Comparison of ENCODE assay signal across 15 cellular contexts in the genomic region with DNA sequence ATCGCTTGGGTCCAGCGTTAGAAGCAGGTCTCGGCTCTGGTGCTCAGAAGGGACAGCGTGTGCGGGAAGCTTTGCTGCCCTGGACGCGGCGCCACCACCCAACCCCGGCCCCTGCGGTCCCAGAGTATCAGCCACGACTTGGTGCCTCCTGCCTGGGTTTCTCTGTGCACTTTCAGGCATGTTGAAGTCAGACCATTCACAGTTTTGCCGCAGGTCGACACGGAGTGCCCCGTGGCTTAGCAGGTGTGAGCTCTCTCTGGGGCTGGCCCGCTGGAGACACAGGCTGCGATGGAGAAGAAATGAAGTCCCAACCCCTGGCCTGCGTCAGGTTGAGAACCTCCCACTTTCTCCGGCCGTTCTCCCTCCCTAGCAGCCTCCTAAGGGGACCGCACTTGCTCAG.
DNase-seq lines count a peak whose midpoint lies in the region; ATAC-seq and TF ChIP-seq lines count a peak whose summit lies in the region.
"Had no signal": no experiment of that assay in that cellular context is flagged by ENCODE, and none has a peak within 500 bp of the region (broad histone marks: within the 10 kb centered on the region; RNA-seq: fewer than 3 reads in every experiment).

No MANE protein-coding gene starts in this region.

- H3K27ac Mint-ChIP-seq in stimulated activated effector memory CD8-positive, alpha-beta T cell treated with anti-CD3 and anti-CD28 coated beads, Interleukin-12 subunit alpha, Interleukin-12 subunit beta, amount 100 ng/mL, for 72 hours: no peak overlapping the region
- no peak overlapping the region for H3K27ac Mint-ChIP-seq in activated CD8-positive, alpha-beta T cell treated with anti-CD3 and anti-CD28 coated beads for 36 hours

- intact Hi-C loops in activated CD8-positive, alpha-beta T cell treated with anti-CD3 and anti-CD28 coated beads for 36 hours (cut with micrococcal nuclease): no loop called here

- ATAC-seq in lung (ENCODE audit: insufficient read depth, low FRiP score): no peak
- ATAC-seq in stimulated activated effector memory CD8-positive, alpha-beta T cell treated with anti-CD3 and anti-CD28 coated beads, Interleukin-12 subunit alpha, Interleukin-12 subunit beta, amount 100 ng/mL, for 72 hours: peak; percentile 9
- ATAC-seq in activated CD8-positive, alpha-beta T cell treated with anti-CD3 and anti-CD28 coated beads for 36 hours: no peak
- no peak for ATAC-seq in HG03108 (IDR thresholded peaks at IDR 0.05; ENCODE audit: unreplicated experiment)

- H3K9me3 ChIP-seq in WERI-Rb-1 (ENCODE audit: severe bottlenecking) (no peaks in the 10 kb centered on the region), lung (ENCODE audit: control insufficient read depth in 2 of 2, insufficient read depth in 1 of 2, low read length in 1 of 2) (peaks cover 0 to 17% of the 10 kb centered on the region in 2 donors)

- H3K36me3 ChIP-seq in WERI-Rb-1 (no peaks in the 10 kb centered on the region), lung (ENCODE audit: control insufficient read depth in 2 of 2, insufficient read depth in 2 of 2, low read length in 2 of 2) (no peaks in the 10 kb centered on the region)

- POLR2A ChIA-PET in activated CD8-positive, alpha-beta T cell treated with anti-CD3 and anti-CD28 coated beads for 36 hours (lab: Charles Lee): no interaction called here

- H3K27me3 ChIP-seq in WERI-Rb-1 (ENCODE audit: insufficient read depth, low read depth, severe bottlenecking) (no peaks in the 10 kb centered on the region), lung (ENCODE audit: control insufficient read depth, insufficient read depth) (peaks cover 6% of the 10 kb centered on the region)

- H3K4me1 ChIP-seq in lung (ENCODE audit: control insufficient read depth in 2 of 2, insufficient read depth in 2 of 2, low read length in 2 of 2): no peaks in the 10 kb centered on the region

- no peaks in the 10 kb centered on the region for H3K4me1 Mint-ChIP-seq in stimulated activated effector memory CD8-positive, alpha-beta T cell treated with anti-CD3 and anti-CD28 coated beads, Interleukin-12 subunit alpha, Interleukin-12 subunit beta, amount 100 ng/mL, for 72 hours
- no peaks in the 10 kb centered on the region for H3K4me1 Mint-ChIP-seq in activated CD8-positive, alpha-beta T cell treated with anti-CD3 and anti-CD28 coated beads for 36 hours (ENCODE audit: low read depth)

- no peaks in the 10 kb centered on the region for H3K9me3 Mint-ChIP-seq in stimulated activated effector memory CD8-positive, alpha-beta T cell treated with anti-CD3 and anti-CD28 coated beads, Interleukin-12 subunit alpha, Interleukin-12 subunit beta, amount 100 ng/mL, for 72 hours
- no peaks in the 10 kb centered on the region for H3K9me3 Mint-ChIP-seq in activated CD8-positive, alpha-beta T cell treated with anti-CD3 and anti-CD28 coated beads for 36 hours

- H3K4me3 ChIP-seq in WERI-Rb-1 (ENCODE audit: low read depth, low read length): peak overlapping the region; percentile 25
- H3K4me3 ChIP-seq in lung: no peak overlapping the region

- H3K4me3 Mint-ChIP-seq in stimulated activated effector memory CD8-positive, alpha-beta T cell treated with anti-CD3 and anti-CD28 coated beads, Interleukin-12 subunit alpha, Interleukin-12 subunit beta, amount 100 ng/mL, for 72 hours: no peak overlapping the region
- H3K4me3 Mint-ChIP-seq in activated CD8-positive, alpha-beta T cell treated with anti-CD3 and anti-CD28 coated beads for 36 hours: no peak overlapping the region

- H3K27ac ChIP-seq in WERI-Rb-1 (no peak overlapping the region), lung (ENCODE audit: low read depth in 1 of 2, low read length in 1 of 2) (no peak overlapping the region)
- H3K27ac ChIP-seq: C4-2B, KMS-11 had no signal

- TF ChIP-seq CTCF in GM13976 (IDR thresholded peaks at IDR 0.05; ENCODE audit: borderline replicate concordance, control extremely low read depth, extremely low read depth, insufficient read depth, missing control alignments): no peak
- no peak for TF ChIP-seq CTCF in WERI-Rb-1 (IDR thresholded peaks at IDR 0.05; ENCODE audit: low read depth, low read length)
- no peak for TF ChIP-seq CTCF in lung (IDR thresholded peaks at IDR 0.05; ENCODE audit: control extremely low read depth, extremely low read depth)
- TF ChIP-seq CTCF in activated CD8-positive, alpha-beta T cell treated with anti-CD3 and anti-CD28 coated beads for 36 hours (IDR thresholded peaks at IDR 0.05): no peak

- in situ Hi-C loops in GM13976 (cut with MboI; ENCODE audit: low sequenced_read_pairs, unreplicated experiment): no loop called here

- peak; percentile 12 for DNase-seq in GM13976 (ENCODE audit: low spot score)
- peak; percentile 30 for DNase-seq in WERI-Rb-1
- DNase-seq in lung (ENCODE audit: low spot score): peak; percentile 14
- DNase-seq in stimulated activated effector memory CD8-positive, alpha-beta T cell treated with anti-CD3 and anti-CD28 coated beads, Interleukin-12 subunit alpha, Interleukin-12 subunit beta, amount 100 ng/mL, for 72 hours (ENCODE audit: low spot score in 2 of 2): peak in 1 of 2 donors; percentile 30
- DNase-seq in NCI-H524 (lab: John Stamatoyannopoulos, UW): no peak
- DNase-seq in activated CD8-positive, alpha-beta T cell treated with anti-CD3 and anti-CD28 coated beads for 36 hours: no peak
- no peak for DNase-seq in inferior parietal cortex (ENCODE audit: extremely low spot score)
- DNase-seq: GF-D8, NCI-H1092 treated with DMSO at 0.1 percent for 48 hours, NCI-H2081 treated with DMSO at 0.1 percent for 48 hours, NCI-H510A, NCI-H82 had no signal

- H3K27me3 Mint-ChIP-seq in activated CD8-positive, alpha-beta T cell treated with anti-CD3 and anti-CD28 coated beads for 36 hours: no peaks in the 10 kb centered on the region

- CTCF ChIA-PET in activated CD8-positive, alpha-beta T cell treated with anti-CD3 and anti-CD28 coated beads for 36 hours (lab: Charles Lee): no interaction called here

- 87 to 88% methylated on average over 21 of the region's 21 CpGs for WGBS in lung, 2 donors

- no peaks in the 10 kb centered on the region for H3K36me3 Mint-ChIP-seq in stimulated activated effector memory CD8-positive, alpha-beta T cell treated with anti-CD3 and anti-CD28 coated beads, Interleukin-12 subunit alpha, Interleukin-12 subunit beta, amount 100 ng/mL, for 72 hours
- no peaks in the 10 kb centered on the region for H3K36me3 Mint-ChIP-seq in activated CD8-positive, alpha-beta T cell treated with anti-CD3 and anti-CD28 coated beads for 36 hours (ENCODE audit: low read depth)

Comparison
In these comparisons a context has a peak if more than half of its experiments do, and no peak if none do; other contexts are left out.
1. DNase-seq: peak in GM13976 (single experiment), WERI-Rb-1 (single experiment) and lung (single experiment); none in NCI-H524 (0 of 2), activated CD8-positive, alpha-beta T cell treated with anti-CD3 and anti-CD28 coated beads for 36 hours (single experiment) and inferior parietal cortex (single experiment).